19 cellular contexts compared by ENCODE assay signal in genomic region chr17:13046361-13046760, GRCh38.
"Had no signal": no experiment of that assay in that cellular context is flagged by ENCODE, and none has a peak within 500 bp of the region (broad histone marks: within the 10 kb centered on the region; RNA-seq: fewer than 3 reads in every experiment).

No MANE protein-coding gene starts in this region.

- H3K4me1 ChIP-seq: gastrocnemius medialis, left lung, parathyroid adenoma, right lobe of liver, transverse colon, vagina had no signal

- DNase-seq: cortex of kidney; effector memory CD8-positive, alpha-beta T cell; gastrocnemius medialis; head of caudate nucleus; left cardiac atrium; left lung; mesenchymal stem cell; midbrain; naive thymus-derived CD4-positive, alpha-beta T cell; right lobe of liver; small intestine; stimulated activated CD4-positive, alpha-beta T cell treated with anti-CD3 and anti-CD28 coated beads, Interleukin-15, amount 100 ng/mL, for 24 hours; stimulated activated CD4-positive, alpha-beta T cell treated with anti-CD3 and anti-CD28 coated beads, Interleukin-2, amount 100 ng/mL, for 48 hours; stimulated activated naive B cell treated with anti-CD40 and anti-IgM and Interleukin-4, amounts not matched to agents 10 μg/mL and 1 μg/mL and 100 μg/mL, for 72 hours; transverse colon had no signal

- ATAC-seq: effector memory CD8-positive, alpha-beta T cell; gastrocnemius medialis; left cardiac atrium; left lung; naive thymus-derived CD4-positive, alpha-beta T cell; right lobe of liver; stimulated activated naive B cell treated with anti-CD40 and anti-IgM and Interleukin-4, amounts not matched to agents 10 μg/mL and 1 μg/mL and 100 μg/mL, for 72 hours had no signal

- H3K27ac ChIP-seq: gastrocnemius medialis, left lung, neutrophil, parathyroid adenoma, right lobe of liver, suprapubic skin, transverse colon, vagina had no signal

- H3K9me3 ChIP-seq: gastrocnemius medialis, left lung, neutrophil, right lobe of liver, suprapubic skin, transverse colon, vagina had no signal

- H3K9ac ChIP-seq: parathyroid adenoma had no signal

- H3K79me2 ChIP-seq: parathyroid adenoma had no signal

- H3K4me3 ChIP-seq: gastrocnemius medialis, left lung, right lobe of liver, suprapubic skin, transverse colon, vagina had no signal

- FAIRE-seq: small intestine had no signal

- H3K27me3 ChIP-seq: neutrophil, right lobe of liver, transverse colon, vagina had no signal

- H3K36me3 ChIP-seq: gastrocnemius medialis, left lung, neutrophil, right lobe of liver, suprapubic skin, transverse colon, vagina had no signal

- H2AFZ ChIP-seq: parathyroid adenoma had no signal
